Comparison of ENCODE assay signal across 11 cellular contexts in genomic region chr2:68367918-68368656, GRCh38. TPM values are rescaled to one million over a fixed set of nuclear protein-coding genes. Genes with fewer than 3 reads are reported as not detected.
DNase-seq lines count a peak whose midpoint lies in the region; ATAC-seq and TF ChIP-seq lines count a peak whose summit lies in the region.
"Had no signal": no experiment of that assay in that cellular context is flagged by ENCODE, and none has a peak within 500 bp of the region (broad histone marks: within the 10 kb centered on the region; RNA-seq: fewer than 3 reads in every experiment).

No MANE protein-coding gene starts in this region.

- H3K36me3 ChIP-seq in transverse colon = no peaks in the 10 kb centered on the region

- intact Hi-C loops in Right ventricle myocardium inferior (cut with DNase I) = no loop called here
- intact Hi-C loops in right cardiac atrium (cut with DNase I) = loop anchor here in 1 of 4 donors (5.0 kb wide), 1 partner anchor 74 kb away; no protein-coding TSS in a partner anchor
- intact Hi-C loops in transverse colon (cut with DNase I; ENCODE audit: low total_unique reads) = no loop called here

- TF ChIP-seq EP300 in transverse colon (IDR thresholded peaks at IDR 0.05; ENCODE audit: low read depth) = no peak

- H3K4me1 ChIP-seq in right cardiac atrium (ENCODE audit: control insufficient read depth, insufficient read depth, low read length) (no peaks in the 10 kb centered on the region), transverse colon (peaks cover 0 to 5% (median 0%) of the 10 kb centered on the region in 4 donors)

- no peak for TF ChIP-seq CTCF in transverse colon (IDR thresholded peaks at IDR 0.05)

- H3K27me3 ChIP-seq in right cardiac atrium (ENCODE audit: control insufficient read depth, insufficient read depth) (no peaks in the 10 kb centered on the region), transverse colon (no peaks in the 10 kb centered on the region)

- peaks cover 0 to 6% (median 5%) of the 10 kb centered on the region in 3 donors for H3K9me3 Mint-ChIP-seq in T-cell

- DNase-seq in Right ventricle myocardium inferior (ENCODE audit: missing footprints) (no peak), right cardiac atrium (no peak), T-cell (no peak), medulla oblongata (ENCODE audit: extremely low spot score) (peak; percentile 72), transverse colon (no peak), LoVo (ENCODE audit: low spot score) (no peak), hippocampal formation (lab: John Stamatoyannopoulos, UW) (no peak), T-helper 2 cell (no peak)
- DNase-seq: activated naive CD4-positive, alpha-beta T cell treated with anti-CD3 and anti-CD28 coated beads, Interleukin-2, amount 50 U/mL, for 16 hours; NCI-H774; stimulated activated CD4-positive, alpha-beta T cell treated with anti-CD3 and anti-CD28 coated beads, Interleukin-2, amount 100 ng/mL, for 48 hours had no signal

- peak overlapping the region; percentile 29 to 70 (median 50) for H3K4me3 Mint-ChIP-seq in T-cell

- POLR2A ChIA-PET in T-cell (lab: Charles Lee) = no interaction called here

- TF ChIP-seq POLR2A in transverse colon (IDR thresholded peaks at IDR 0.05) = no peak

- WGBS in right cardiac atrium = 63% methylated on average over 5 of the region's 5 CpGs
- WGBS in transverse colon (ENCODE audit: low coverage in 1 of 2), 2 donors = 52 to 59% methylated on average over 5 of the region's 5 CpGs

- ATAC-seq in Right ventricle myocardium inferior = peak; percentile 36
- no peak for ATAC-seq in right cardiac atrium
- ATAC-seq in T-cell (replicated peaks in 1 of 4) = no peak

- no peak overlapping the region for H3K4me3 ChIP-seq in right cardiac atrium (ENCODE audit: low read length)
- no peak overlapping the region for H3K4me3 ChIP-seq in transverse colon

- CTCF ChIA-PET in T-cell (lab: Charles Lee) = interaction anchor here in 1 of 2 donors (1.2 kb wide), 1 partner anchor 72 kb away, joined by 3 read pairs; no protein-coding TSS in a partner anchor

- H3K36me3 Mint-ChIP-seq in T-cell = peaks cover 7% of the 10 kb centered on the region

- no peak overlapping the region for H3K27ac ChIP-seq in right cardiac atrium (ENCODE audit: low read length)
- peak overlapping the region; percentile 30 to 45 (median 39) for H3K27ac ChIP-seq in transverse colon

- H3K4me1 Mint-ChIP-seq in T-cell = peaks cover 0 to 58% (median 16%) of the 10 kb centered on the region in 3 donors

- in situ Hi-C loops in transverse colon (cut with MboI; ENCODE audit: low pct_ligation_motif_present in 1 of 4, low pct_unique_long_range_greater_than_20kb in 1 of 4, low sequenced_read_pairs in 3 of 4) = no loop called here

- peak overlapping the region; percentile 8 to 53 for H3K27ac Mint-ChIP-seq in T-cell

- H3K9me3 ChIP-seq in right cardiac atrium (ENCODE audit: control insufficient read depth, low read length) = no peaks in the 10 kb centered on the region
- H3K9me3 ChIP-seq in transverse colon = no peaks in the 10 kb centered on the region

- peaks cover 0 to 3% of the 10 kb centered on the region in 2 donors for H3K27me3 Mint-ChIP-seq in T-cell

RNA-seq across cellular contexts. Expression of gene PLEK, which starts 3.0 kb away (rescaled TPM):
- total RNA-seq in Right ventricle myocardium inferior (7.2 TPM), right cardiac atrium (1 to 10 TPM; 4.0 to 6.6 (median 4.3) TPM), T-cell (10 to 100 TPM in 4 of 5 donors, 1 to 10 TPM in 1; 5.1 to 28.4 (median 13.6) TPM), transverse colon (1 to 10 TPM in 3 of 4 donors, not detected in 1; 3.0 to 5.2 (median 4.6) TPM)
- polyA plus RNA-seq in right cardiac atrium = 1.3 TPM

RNA-seq across cellular contexts. Expression of gene CNRIP1, which starts 48.3 kb away (rescaled TPM):
- 12.5 TPM for total RNA-seq in Right ventricle myocardium inferior
- total RNA-seq in right cardiac atrium = 10 to 100 TPM; 16.9 to 24.1 (median 20.0) TPM
- 16.8 TPM for polyA plus RNA-seq in right cardiac atrium
- total RNA-seq in T-cell = under 1 TPM in 3 of 5 donors, not detected in 2; 0.53 to 0.63 (median 0.59) TPM
- 10 to 100 TPM in 1 of 4 donors, 1 to 10 TPM in 2, not detected in 1; 1.4 to 11.6 (median 7.6) TPM for total RNA-seq in transverse colon
